ENCODE assay signal across 2 cellular contexts in genomic region chr1:19310720-19311502, GRCh38.
TF ChIP-seq lines count a peak whose summit lies in the region.

No MANE protein-coding gene starts in this region.

TF ChIP-seq in GM12878, 131 proteins besides CTCF, POLR2A, EP300 and RAD21:
- no peak for TF ChIP-seq KLF5 (IDR thresholded peaks at IDR 0.05; ENCODE audit: partially characterized antibody)
- no peak for TF ChIP-seq NFIC (IDR thresholded peaks at IDR 0.05; ENCODE audit: low read depth, low read length)
- no peak for TF ChIP-seq CHD2 (IDR thresholded peaks at IDR 0.05; ENCODE audit: borderline replicate concordance, low read depth, low read length)
- no peak for TF ChIP-seq SREBF1 (IDR thresholded peaks at IDR 0.05; ENCODE audit: low read length)
TF ChIP-seq in GM12878: peak in this region for 0.

TF ChIP-seq in liver, 16 proteins besides CTCF, POLR2A, EP300 and RAD21:
- TF ChIP-seq EGR1 (IDR thresholded peaks at IDR 0.05; ENCODE audit: low read depth in 2 of 2) (no peak), MAX (IDR thresholded peaks at IDR 0.05) (no peak), ATF3 (IDR thresholded peaks at IDR 0.05) (no peak), JUND (IDR thresholded peaks at IDR 0.05) (no peak), HNF4G (IDR thresholded peaks at IDR 0.05) (no peak), TAF1 (conservative IDR thresholded peaks at IDR 0.05) (no peak)
